In the genomic region with DNA sequence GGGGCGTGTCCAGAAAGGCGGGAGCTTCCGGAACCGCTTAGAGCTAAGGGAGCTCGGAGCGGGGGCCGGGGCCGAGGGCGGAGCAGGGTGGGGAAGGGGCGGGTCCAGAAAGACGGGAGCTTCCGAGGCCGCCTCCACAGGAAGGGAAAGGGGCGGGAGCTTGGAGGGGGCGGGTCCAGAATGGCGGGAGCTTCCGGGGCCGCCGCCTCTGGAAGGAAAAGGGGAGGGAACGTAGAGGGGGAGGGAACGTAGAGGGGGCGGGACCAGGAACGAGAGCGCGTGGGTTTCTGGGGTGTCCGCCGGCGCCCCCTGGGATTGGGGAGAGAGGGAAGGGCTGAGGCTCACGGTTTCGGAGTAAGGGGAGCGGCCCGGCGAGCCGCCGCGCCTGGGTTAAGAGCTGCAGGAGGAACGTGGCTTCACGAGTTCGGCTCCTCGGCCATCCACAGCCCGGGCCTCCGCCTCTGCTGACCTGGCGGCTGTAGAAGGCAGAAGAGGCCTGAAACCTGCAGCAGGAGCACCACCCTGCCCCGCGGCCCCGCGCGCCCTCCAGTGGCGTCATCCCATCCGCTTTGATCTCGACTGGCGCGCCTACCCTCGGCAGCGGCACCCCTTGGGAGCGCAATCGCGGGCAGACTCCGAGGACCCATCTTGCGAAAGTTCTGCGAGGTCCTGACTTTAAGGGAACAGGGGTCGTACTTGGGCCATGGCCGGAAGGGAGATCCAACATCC, we compare ENCODE assay signal across 8 cellular contexts. TPM values are rescaled to one million over a fixed set of nuclear protein-coding genes. Genes with fewer than 3 reads are reported as not detected.
DNase-seq lines count a peak whose midpoint lies in the region; ATAC-seq and FAIRE-seq lines count a peak whose summit lies in the region.

No MANE protein-coding gene starts in this region.

- H3K9me3 Mint-ChIP-seq in activated CD8-positive, alpha-beta memory T cell treated with anti-CD3 and anti-CD28 coated beads, Interleukin-2, amount 10 ng/mL, durations not matched to agents 7 days and 5 days (ENCODE audit: low read depth): no peaks in the 10 kb centered on the region

- peak overlapping the region; percentile 23 for H3K4me3 ChIP-seq in endocrine pancreas (ENCODE audit: control insufficient read depth, insufficient read depth, low read length)

- peak; percentile 93 for DNase-seq in Caki2 (ENCODE audit: low read depth)
- DNase-seq in HTR-8/SVneo (ENCODE audit: insufficient read length, low spot score): peak; percentile 91
- peak; percentile 92 to 98 for DNase-seq in NOMO-1 (lab: John Stamatoyannopoulos, UW; ENCODE audit: unreplicated experiment in 2 of 2)
- peak; percentile 99 for DNase-seq in activated CD8-positive, alpha-beta memory T cell treated with anti-CD3 and anti-CD28 coated beads, Interleukin-2, amount 10 ng/mL, durations not matched to agents 7 days and 5 days
- peak; percentile 99 for DNase-seq in mesenteric fat pad (ENCODE audit: low spot score)
- DNase-seq in stimulated activated CD8-positive, alpha-beta memory T cell treated with anti-CD3 and anti-CD28 coated beads, Interleukin-15, amount 100 ng/mL, for 1 hour (ENCODE audit: low read depth): peak; percentile 97

- peak overlapping the region; percentile 94 for H3K9ac ChIP-seq in endocrine pancreas (ENCODE audit: control insufficient read depth, insufficient read depth, low read length)

- no peaks in the 10 kb centered on the region for H3K36me3 ChIP-seq in endocrine pancreas (ENCODE audit: control insufficient read depth, insufficient read depth, low read length)

- in situ Hi-C loops in Caki2 (cut with HindIII; ENCODE audit: low pct_unique_long_range_greater_than_20kb, low sequenced_read_pairs): no loop called here

- H3K27me3 Mint-ChIP-seq in activated CD8-positive, alpha-beta memory T cell treated with anti-CD3 and anti-CD28 coated beads, Interleukin-2, amount 10 ng/mL, durations not matched to agents 7 days and 5 days: no peaks in the 10 kb centered on the region

- no peaks in the 10 kb centered on the region for H3K4me1 ChIP-seq in endocrine pancreas (ENCODE audit: control insufficient read depth, insufficient read depth, low read length)

- H3K36me3 Mint-ChIP-seq in activated CD8-positive, alpha-beta memory T cell treated with anti-CD3 and anti-CD28 coated beads, Interleukin-2, amount 10 ng/mL, durations not matched to agents 7 days and 5 days: no peaks in the 10 kb centered on the region

- ATAC-seq in GM21360 (IDR thresholded peaks at IDR 0.05; ENCODE audit: unreplicated experiment): peak; percentile 63
- peak; percentile 89 for ATAC-seq in activated CD8-positive, alpha-beta memory T cell treated with anti-CD3 and anti-CD28 coated beads, Interleukin-2, amount 10 ng/mL, durations not matched to agents 7 days and 5 days

- H3K4me1 Mint-ChIP-seq in activated CD8-positive, alpha-beta memory T cell treated with anti-CD3 and anti-CD28 coated beads, Interleukin-2, amount 10 ng/mL, durations not matched to agents 7 days and 5 days: peaks cover 41% of the 10 kb centered on the region

- CTCF ChIA-PET in activated CD8-positive, alpha-beta memory T cell treated with anti-CD3 and anti-CD28 coated beads, Interleukin-2, amount 10 ng/mL, durations not matched to agents 7 days and 5 days (lab: Charles Lee): interaction anchor here (0.7 to 18.1 kb wide), 23 partner anchors 12 to 574 kb away, joined by 3 to 341 read pairs (median 4); a partner anchor contains a TSS

- H3K27ac Mint-ChIP-seq in activated CD8-positive, alpha-beta memory T cell treated with anti-CD3 and anti-CD28 coated beads, Interleukin-2, amount 10 ng/mL, durations not matched to agents 7 days and 5 days: peak overlapping the region; percentile 97

- peak overlapping the region; percentile 92 for H3K4me3 Mint-ChIP-seq in activated CD8-positive, alpha-beta memory T cell treated with anti-CD3 and anti-CD28 coated beads, Interleukin-2, amount 10 ng/mL, durations not matched to agents 7 days and 5 days

- no peak for FAIRE-seq in HTR-8/SVneo (lab: Jason Lieb, UNC)

- H3K9me3 ChIP-seq in endocrine pancreas (ENCODE audit: control insufficient read depth, low read length): no peaks in the 10 kb centered on the region

- no peaks in the 10 kb centered on the region for H3K27me3 ChIP-seq in endocrine pancreas (ENCODE audit: control insufficient read depth, insufficient read depth, low read length)

RNA-seq across cellular contexts. Expression of a gene that starts 22.9 kb away (rescaled TPM):
- 0.49 and 1.1 TPM in 2 replicates for total RNA-seq in Caki2 (2014; rRNA removed; shearing (Covaris generic); ENCODE audit: low replicate concordance)
- 10 to 100 TPM; 16.3 to 23.4 TPM for total RNA-seq in activated CD8-positive, alpha-beta memory T cell treated with anti-CD3 and anti-CD28 coated beads, Interleukin-2, amount 10 ng/mL, durations not matched to agents 7 days and 5 days
- total RNA-seq in mesenteric fat pad: 1.00 TPM

RNA-seq across cellular contexts. Expression of a gene that starts 36.2 kb away (rescaled TPM):
- 9.9 and 11.5 TPM in 2 replicates for total RNA-seq in Caki2 (2014; rRNA removed; shearing (Covaris generic); ENCODE audit: low replicate concordance)
- total RNA-seq in activated CD8-positive, alpha-beta memory T cell treated with anti-CD3 and anti-CD28 coated beads, Interleukin-2, amount 10 ng/mL, durations not matched to agents 7 days and 5 days: 10 to 100 TPM; 21.4 to 26.5 TPM
- 7.2 TPM for total RNA-seq in mesenteric fat pad

RNA-seq across cellular contexts. Expression of a gene that starts 36.5 kb away (rescaled TPM):
- total RNA-seq in Caki2 (2014; rRNA removed; shearing (Covaris generic); ENCODE audit: low replicate concordance): 24.9 and 54.8 TPM in 2 replicates
- total RNA-seq in activated CD8-positive, alpha-beta memory T cell treated with anti-CD3 and anti-CD28 coated beads, Interleukin-2, amount 10 ng/mL, durations not matched to agents 7 days and 5 days: 10 to 100 TPM; 65.3 to 67.2 TPM
- 14.4 TPM for total RNA-seq in mesenteric fat pad

Comparison
In these comparisons a context has a peak if more than half of its experiments do, and no peak if none do; other contexts are left out.
1. Peak in every context shown above with its lines: DNase-seq, ATAC-seq and H3K4me3 ChIP-seq.